ENCODE assay signal across 17 cellular contexts in the genomic region with DNA sequence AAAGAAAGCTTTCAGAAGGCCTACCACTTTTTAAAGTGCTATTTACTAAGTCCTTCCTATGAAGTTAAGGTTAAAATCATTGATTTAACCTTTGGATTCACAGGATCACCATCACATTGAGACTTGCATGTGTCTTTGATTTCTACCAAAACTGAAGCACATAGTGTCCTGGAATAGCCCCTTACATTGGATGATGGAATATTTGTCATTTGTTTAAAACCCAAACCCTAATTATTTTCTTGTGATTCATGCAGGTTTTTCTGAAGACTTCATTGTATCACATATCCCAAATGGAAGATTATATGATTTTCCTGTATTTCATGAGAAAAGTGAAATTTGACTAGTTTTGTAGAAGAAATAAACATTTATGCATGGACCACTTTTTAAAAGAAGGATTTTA. TPM values are rescaled to one million over a fixed set of nuclear protein-coding genes. Genes with fewer than 3 reads are reported as not detected.
DNase-seq lines count a peak whose midpoint lies in the region; FAIRE-seq and TF ChIP-seq lines count a peak whose summit lies in the region.
"Had no signal": no experiment of that assay in that cellular context is flagged by ENCODE, and none has a peak within 500 bp of the region (broad histone marks: within the 10 kb centered on the region; RNA-seq: fewer than 3 reads in every experiment).

No MANE protein-coding gene starts in this region.

- no peak for TF ChIP-seq CTCF in AG04450 (IDR thresholded peaks at IDR 0.05; ENCODE audit: low read depth, low read length)

- TF ChIP-seq POLR2A in GM12891 (IDR thresholded peaks at IDR 0.05; ENCODE audit: low read depth, low read length): no peak

- DNase-seq in AG04450 (ENCODE audit: low read depth, low spot score) (no peak), epithelial cell of prostate (ENCODE audit: low read depth, low spot score) (no peak), GM12891 (ENCODE audit: insufficient read length, low spot score) (no peak), NCI-H2029 (lab: John Stamatoyannopoulos, UW) (no peak), KG1 (lab: John Stamatoyannopoulos, UW) (no peak), NCI-H345 (lab: John Stamatoyannopoulos, UW) (no peak)
- DNase-seq: activated CD4-positive, alpha-beta memory T cell treated with anti-CD3 and anti-CD28 coated beads, Interleukin-2, amount 10 ng/mL, durations not matched to agents 7 days and 5 days; heart left ventricle; midbrain; NCI-H2107; occipital lobe; right cardiac atrium; stimulated activated CD4-positive, alpha-beta T cell treated with anti-CD3 and anti-CD28 coated beads, Interleukin-2, amount 100 ng/mL, for 24 hours; substantia nigra had no signal

- no peak for FAIRE-seq in GM12891 (lab: Jason Lieb, UNC)
- FAIRE-seq: D721Med had no signal

- no peak overlapping the region for H3K27ac ChIP-seq in AG04450 (ENCODE audit: low read depth, low read length)
- H3K27ac ChIP-seq in HUES64 (ENCODE audit: low read depth, low read length): no peak overlapping the region
- peak overlapping the region; percentile 82 for H3K27ac ChIP-seq in epithelial cell of prostate
- H3K27ac ChIP-seq in muscle layer of duodenum (ENCODE audit: low read length): peak overlapping the region; percentile 47

- POLR2A ChIA-PET in AG04450 (lab: Yijun Ruan, JAX): no interaction called here

- H3K36me3 ChIP-seq in HUES64 (ENCODE audit: insufficient read depth, low read length) (no peaks in the 10 kb centered on the region), muscle layer of duodenum (ENCODE audit: control insufficient read depth in 1 of 2, insufficient read depth in 2 of 2, low read length in 2 of 2) (no peaks in the 10 kb centered on the region)
- H3K36me3 ChIP-seq: heart left ventricle had no signal

- H3K4me1 ChIP-seq in HUES64 (ENCODE audit: insufficient read depth, low read length) (peaks cover 72% of the 10 kb centered on the region), muscle layer of duodenum (ENCODE audit: control insufficient read depth in 1 of 2, insufficient read depth in 2 of 2, low read length in 2 of 2) (peaks cover 5 to 6% of the 10 kb centered on the region in 2 donors)

- CTCF ChIA-PET in AG04450 (lab: Charles Lee): interaction anchor here (1.8 kb wide), 1 partner anchor 255 kb away, joined by 4 read pairs; no protein-coding TSS in a partner anchor

- no peaks in the 10 kb centered on the region for H3K9me3 ChIP-seq in AG04450 (ENCODE audit: control insufficient read depth, insufficient read depth, low read length)
- no peaks in the 10 kb centered on the region for H3K9me3 ChIP-seq in HUES64 (ENCODE audit: insufficient read depth, low read depth, low read length)
- H3K9me3 ChIP-seq in muscle layer of duodenum (ENCODE audit: control insufficient read depth in 1 of 2, low read length in 2 of 2): no peaks in the 10 kb centered on the region
- H3K9me3 ChIP-seq: heart left ventricle had no signal

- no peaks in the 10 kb centered on the region for H3K27me3 ChIP-seq in AG04450 (ENCODE audit: control insufficient read depth, insufficient read depth, low read length)
- H3K27me3 ChIP-seq in HUES64 (ENCODE audit: insufficient read depth, low read length): no peaks in the 10 kb centered on the region
- H3K27me3 ChIP-seq in muscle layer of duodenum (ENCODE audit: low read depth, low read length): no peaks in the 10 kb centered on the region
- H3K27me3 ChIP-seq: heart left ventricle had no signal

- H3K4me3 ChIP-seq in AG04450 (ENCODE audit: low read depth, low read length) (peak overlapping the region; percentile 70), HUES64 (ENCODE audit: low read length) (peak overlapping the region; percentile 67), muscle layer of duodenum (ENCODE audit: low read depth in 1 of 2, low read length in 2 of 2) (peak overlapping the region; percentile 55 to 60)

- H3K9ac ChIP-seq in HUES64 (ENCODE audit: low read depth, low read length): no peak overlapping the region

TF ChIP-seq in GM12891, 5 proteins besides CTCF, POLR2A, EP300 and RAD21:
- TF ChIP-seq POLR2AphosphoS5 (IDR thresholded peaks at IDR 0.05; ENCODE audit: low read depth, low read length) (no peak), PAX5 (IDR thresholded peaks at IDR 0.05; ENCODE audit: insufficient read depth, low read length, severe bottlenecking) (no peak), TAF1 (IDR thresholded peaks at IDR 0.05; ENCODE audit: low read depth, low read length) (no peak), POU2F2 (IDR thresholded peaks at IDR 0.05; ENCODE audit: low read depth, low read length) (no peak), SPI1 (IDR thresholded peaks at IDR 0.05; ENCODE audit: low read depth, low read length) (no peak)
TF ChIP-seq in GM12891: peak in this region for 0.

RNA-seq across cellular contexts. Expression of a gene that starts 3.3 kb away (rescaled TPM):
- polyA plus RNA-seq in AG04450 (2011; rRNA removed): 61.9 and 80.2 TPM in 2 replicates
- polyA minus RNA-seq in AG04450 (2011; rRNA and poly(A)+ RNA removed): 69.2 and 114 TPM in 2 replicates
- 29.0 TPM for polyA plus RNA-seq in HUES64 (2013, experiment 1 of 2)
- 30.4 TPM for polyA plus RNA-seq in HUES64 (2013, experiment 2 of 2)
- 0.85 TPM for polyA plus RNA-seq in GM12891 (2012; ENCODE audit: low read depth, missing spikeins)

Comparison
In these comparisons a context has a peak if more than half of its experiments do, and no peak if none do; other contexts are left out.
1. H3K27ac ChIP-seq: peak in epithelial cell of prostate (single experiment) and muscle layer of duodenum (single experiment); none in AG04450 (single experiment) and HUES64 (single experiment).
2. Peak in every context shown above with its lines, with median percentiles within 50 percentile points of each other: H3K4me3 ChIP-seq.